Comparison of ENCODE assay signal across 8 cellular contexts in genomic region chr12:2891240-2892053, GRCh38. TPM values are rescaled to one million over a fixed set of nuclear protein-coding genes. Genes with fewer than 3 reads are reported as not detected.
DNase-seq lines count a peak whose midpoint lies in the region; ATAC-seq, FAIRE-seq and TF ChIP-seq lines count a peak whose summit lies in the region.

No MANE protein-coding gene starts in this region.

- peak overlapping the region; percentile 86 for H3K4me3 ChIP-seq in astrocyte (ENCODE audit: insufficient read depth, low read depth, low read length)

- peak overlapping the region; percentile 77 for H2AFZ ChIP-seq in astrocyte (ENCODE audit: low read depth, low read length)

- FAIRE-seq in astrocyte (lab: Jason Lieb, UNC), result peak; percentile 55

- peaks cover 21% of the 10 kb centered on the region for H3K4me1 Mint-ChIP-seq in astrocyte (ENCODE audit: low read depth, unreplicated experiment)

- H3K27ac ChIP-seq in astrocyte (ENCODE audit: low read depth, low read length), result peak overlapping the region; percentile 91

- H3K9me3 ChIP-seq in astrocyte (ENCODE audit: insufficient read depth, low read depth, low read length), result no peaks in the 10 kb centered on the region

- H3K27me3 Mint-ChIP-seq in astrocyte (ENCODE audit: low read depth, unreplicated experiment), result no peaks in the 10 kb centered on the region

- peak overlapping the region; percentile 95 for H3K9ac ChIP-seq in astrocyte (ENCODE audit: low read length)

- H3K79me2 ChIP-seq in astrocyte (ENCODE audit: insufficient read depth, low read length), result peaks cover 55% of the 10 kb centered on the region

- no peaks in the 10 kb centered on the region for H3K27me3 ChIP-seq in astrocyte (ENCODE audit: insufficient read depth, low read length)

- peaks cover 10% of the 10 kb centered on the region for H3K4me1 ChIP-seq in astrocyte (ENCODE audit: insufficient read depth, low read length)

- peaks cover 29% of the 10 kb centered on the region for H4K20me1 ChIP-seq in astrocyte (ENCODE audit: insufficient read depth, low read length)

- peak overlapping the region; percentile 90 for H3K4me2 ChIP-seq in astrocyte (ENCODE audit: low read length)

- peak overlapping the region; percentile 97 for H3K4me3 Mint-ChIP-seq in astrocyte (ENCODE audit: unreplicated experiment)

- DNase-seq in NCI-H2081 (lab: John Stamatoyannopoulos, UW), result peak; percentile 5 to 40
- no peak for DNase-seq in NCI-H2081 treated with DMSO at 0.1 percent for 48 hours (lab: John Stamatoyannopoulos, UW)
- peak; percentile 63 for DNase-seq in OCI-M1 (lab: John Stamatoyannopoulos, UW)
- DNase-seq in astrocyte (ENCODE audit: low read depth), result peak; percentile 55
- DNase-seq in hepatic stellate cell (ENCODE audit: low spot score), result peak; percentile 52
- peak; percentile 47 for DNase-seq in putamen (ENCODE audit: low spot score)
- DNase-seq in cerebellar nuclear complex (lab: John Stamatoyannopoulos, UW), result no peak

- H3K36me3 ChIP-seq in astrocyte (ENCODE audit: insufficient read depth, low read length), result peaks cover 5% of the 10 kb centered on the region

- TF ChIP-seq CTCF in astrocyte (IDR thresholded peaks at IDR 0.05; ENCODE audit: insufficient read depth, low read depth, low read length), result no peak

- peaks cover 4% of the 10 kb centered on the region for H3K36me3 Mint-ChIP-seq in astrocyte (ENCODE audit: low read depth, unreplicated experiment)

- H3K9me3 Mint-ChIP-seq in astrocyte (ENCODE audit: unreplicated experiment), result no peaks in the 10 kb centered on the region

- H3K27ac Mint-ChIP-seq in astrocyte (ENCODE audit: unreplicated experiment), result peak overlapping the region; percentile 96

- ATAC-seq in HG03045 (IDR thresholded peaks at IDR 0.05; ENCODE audit: unreplicated experiment), result peak; percentile 16

RNA-seq across cellular contexts. Expression of gene TULP3, which starts 0.8 kb away (rescaled TPM):
- total RNA-seq in astrocyte, result 23.6 and 26.4 TPM in 2 replicates

RNA-seq across cellular contexts. Expression of gene RHNO1, which starts 14.4 kb away (rescaled TPM):
- total RNA-seq in astrocyte, result 15.0 and 15.6 TPM in 2 replicates

RNA-seq across cellular contexts. Expression of gene FOXM1, which starts 14.5 kb away (rescaled TPM):
- 3.9 and 7.1 TPM in 2 replicates for total RNA-seq in astrocyte

RNA-seq across cellular contexts. Expression of gene TEX52, which starts 34.6 kb away (rescaled TPM):
- not detected in 2 replicates for total RNA-seq in astrocyte

RNA-seq across cellular contexts. Expression of gene NRIP2, which starts 56.6 kb away (rescaled TPM):
- total RNA-seq in astrocyte, result not detected in 2 replicates

Comparison
In these comparisons a context has a peak if more than half of its experiments do, and no peak if none do; other contexts are left out.
1. DNase-seq: peak in NCI-H2081 (2 of 2), OCI-M1 (single experiment), astrocyte (single experiment), hepatic stellate cell (single experiment) and putamen (single experiment); none in NCI-H2081 treated with DMSO at 0.1 percent for 48 hours (single experiment) and cerebellar nuclear complex (0 of 2).